Comparison of ENCODE assay signal across 1 cellular context in the genomic region with DNA sequence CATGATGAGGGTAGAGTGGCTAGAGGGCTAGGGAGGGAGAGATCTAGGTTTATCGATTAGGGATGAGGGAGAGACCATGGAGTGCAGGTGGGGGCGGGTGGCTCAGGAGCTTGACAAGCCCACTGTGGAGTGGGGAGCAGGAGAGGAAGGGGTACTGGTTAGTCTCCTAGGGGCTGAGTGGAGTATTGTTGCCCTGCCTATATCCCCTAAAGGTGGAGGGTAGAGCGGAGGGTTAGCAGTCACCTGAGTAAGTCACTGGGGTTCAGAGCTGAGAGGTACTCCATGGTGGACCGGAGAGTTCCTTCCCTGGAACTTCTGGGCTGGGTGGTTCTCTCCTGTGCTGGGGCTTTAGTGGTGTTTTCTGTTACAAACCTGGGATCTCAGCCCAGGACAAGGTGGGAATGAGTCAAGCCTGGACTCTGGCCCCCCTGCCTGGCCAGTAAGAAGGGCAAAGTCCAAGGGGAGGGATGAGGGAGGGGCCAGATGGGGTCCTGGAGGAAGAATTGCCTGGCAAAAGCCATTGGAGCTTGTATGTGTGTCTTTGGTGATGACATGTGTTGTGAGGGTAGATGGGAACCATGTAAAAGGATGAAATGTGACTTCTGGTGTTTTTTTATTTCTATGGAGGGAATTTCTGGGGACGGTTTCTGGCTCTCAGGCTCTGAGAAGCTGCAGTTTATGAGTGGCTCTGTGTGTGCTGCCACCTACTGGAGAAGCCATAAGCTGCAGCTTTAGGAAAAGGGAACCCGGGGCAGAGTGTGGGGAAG.
TF ChIP-seq lines count a peak whose summit lies in the region.

Gene CIDEB (minus strand): TSS at position 403 of the 767 bp plus-strand sequence. CDS start 119 bp downstream, at position 284.

TF ChIP-seq in HepG2, 621 proteins besides CTCF, POLR2A, EP300 and RAD21 (continued from another document and continues in another):
- TF ChIP-seq SIX1 (CRISPR knock-in tag; IDR thresholded peaks at IDR 0.05; ENCODE audit: borderline replicate concordance) (0 out of 2 replicates have a peak, but pooled peaks have one; percentile 50), SRSF9 (IDR thresholded peaks at IDR 0.05; ENCODE audit: borderline replicate concordance, insufficient read depth, low read depth, low read length, poor library complexity, severe bottlenecking) (no peak), ZNF124 (CRISPR knock-in tag; IDR thresholded peaks at IDR 0.05) (peak; percentile 97), KDM5A (IDR thresholded peaks at IDR 0.05; ENCODE audit: borderline replicate concordance, low read length) (peak; percentile 90; the same call in 1 of the 2 replicates), SP5 (CRISPR knock-in tag; IDR thresholded peaks at IDR 0.05; ENCODE audit: borderline replicate concordance, low read depth) (peak; percentile 93), REPIN1 (CRISPR knock-in tag; IDR thresholded peaks at IDR 0.05; ENCODE audit: borderline replicate concordance, low read depth) (peak; percentile 93), ZNF235 (CRISPR knock-in tag; IDR thresholded peaks at IDR 0.05; ENCODE audit: borderline replicate concordance) (peak; percentile 92; the same call in 1 of the 2 replicates), MAF1 (CRISPR knock-in tag; IDR thresholded peaks at IDR 0.05; ENCODE audit: borderline replicate concordance) (0 out of 2 replicates have a peak, but pooled peaks have one; percentile 57), ZNF772 (CRISPR knock-in tag; IDR thresholded peaks at IDR 0.05) (peak; percentile 94), PAWR (CRISPR knock-in tag; IDR thresholded peaks at IDR 0.05; ENCODE audit: borderline replicate concordance) (no peak; the same call in 1 of the 2 replicates), FOXJ3 (CRISPR knock-in tag; IDR thresholded peaks at IDR 0.05; ENCODE audit: borderline replicate concordance) (no peak), ZNF484 (CRISPR knock-in tag; IDR thresholded peaks at IDR 0.05; ENCODE audit: borderline replicate concordance, low read depth) (no peak; the same call in 1 of the 2 replicates), PHF5A (CRISPR knock-in tag; IDR thresholded peaks at IDR 0.05; ENCODE audit: low read depth, unreplicated experiment) (peak; percentile 100), MYC (CRISPR knock-in tag; IDR thresholded peaks at IDR 0.05; ENCODE audit: borderline replicate concordance) (peak; percentile 77; the same call in 1 of the 2 replicates), ZNF713 (CRISPR knock-in tag; IDR thresholded peaks at IDR 0.05) (no peak; the same call in 1 of the 2 replicates), U2AF1 (optimal IDR thresholded peaks at IDR 0.05; ENCODE audit: low read depth, low read length) (no peak), ZNF343 (CRISPR knock-in tag; IDR thresholded peaks at IDR 0.05) (peak; percentile 97), CHCHD3 (CRISPR knock-in tag; IDR thresholded peaks at IDR 0.05) (0 out of 2 replicates have a peak, but pooled peaks have one; percentile 60), ZNF143 (CRISPR knock-in tag; IDR thresholded peaks at IDR 0.05) (no peak; the same call in 1 of the 2 replicates), CENPT (CRISPR knock-in tag; IDR thresholded peaks at IDR 0.05; ENCODE audit: low read depth) (no peak), ZNF274 (CRISPR knock-in tag; IDR thresholded peaks at IDR 0.05) (peak; percentile 88), MTA1 (CRISPR knock-in tag; IDR thresholded peaks at IDR 0.05; ENCODE audit: borderline replicate concordance) (peak; percentile 97), ZSCAN31 (CRISPR knock-in tag; IDR thresholded peaks at IDR 0.05; ENCODE audit: low read depth) (peak; percentile 69), ZFP41 (CRISPR knock-in tag; IDR thresholded peaks at IDR 0.05; ENCODE audit: borderline replicate concordance) (peak; percentile 89; the same call in 1 of the 2 replicates), ZNF207 (IDR thresholded peaks at IDR 0.05; ENCODE audit: borderline replicate concordance) (no peak), ZNF326 (CRISPR knock-in tag; IDR thresholded peaks at IDR 0.05; ENCODE audit: borderline replicate concordance) (peak; percentile 49; the same call in 1 of the 2 replicates), PBX2 (CRISPR knock-in tag; IDR thresholded peaks at IDR 0.05) (no peak), ETV6 (CRISPR knock-in tag; conservative IDR thresholded peaks at IDR 0.05) (no peak; the same call in none of the 2 replicates), ZNF761 (CRISPR knock-in tag; conservative IDR thresholded peaks at IDR 0.05) (peak; percentile 96), KAT2B (IDR thresholded peaks at IDR 0.05; ENCODE audit: borderline replicate concordance, low read depth, low read length) (no peak), HBP1 (CRISPR knock-in tag; IDR thresholded peaks at IDR 0.05; ENCODE audit: low read depth) (peak; percentile 95), ZNF253 (CRISPR knock-in tag; IDR thresholded peaks at IDR 0.05; ENCODE audit: borderline replicate concordance) (no peak), ZNF33A (CRISPR knock-in tag; IDR thresholded peaks at IDR 0.05; ENCODE audit: borderline replicate concordance) (no peak), NCOA2 (CRISPR knock-in tag; IDR thresholded peaks at IDR 0.05) (peak; percentile 86), JDP2 (CRISPR knock-in tag; IDR thresholded peaks at IDR 0.05; ENCODE audit: borderline replicate concordance) (no peak), ZNF292 (CRISPR knock-in tag; IDR thresholded peaks at IDR 0.05; ENCODE audit: borderline replicate concordance, low read depth) (peak; percentile 87; the same call in 1 of the 2 replicates), ZEB1 (IDR thresholded peaks at IDR 0.05; ENCODE audit: insufficient replicate concordance, low read depth) (no peak), ZKSCAN8 (CRISPR knock-in tag; IDR thresholded peaks at IDR 0.05; ENCODE audit: borderline replicate concordance) (peak; percentile 97; the same call in 1 of the 2 replicates), KMT2A (CRISPR knock-in tag; IDR thresholded peaks at IDR 0.05) (peak; percentile 87), HOXA5 (CRISPR knock-in tag; IDR thresholded peaks at IDR 0.05) (peak; percentile 91), ZNF562 (CRISPR knock-in tag; IDR thresholded peaks at IDR 0.05; ENCODE audit: borderline replicate concordance) (no peak)
- TF ChIP-seq, protein P1, sequence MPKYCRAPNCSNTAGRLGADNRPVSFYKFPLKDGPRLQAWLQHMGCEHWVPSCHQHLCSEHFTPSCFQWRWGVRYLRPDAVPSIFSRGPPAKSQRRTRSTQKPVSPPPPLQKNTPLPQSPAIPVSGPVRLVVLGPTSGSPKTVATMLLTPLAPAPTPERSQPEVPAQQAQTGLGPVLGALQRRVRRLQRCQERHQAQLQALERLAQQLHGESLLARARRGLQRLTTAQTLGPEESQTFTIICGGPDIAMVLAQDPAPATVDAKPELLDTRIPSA (CRISPR knock-in tag; IDR thresholded peaks at IDR 0.05; ENCODE audit: borderline replicate concordance): no peak
- TF ChIP-seq, protein P2, sequence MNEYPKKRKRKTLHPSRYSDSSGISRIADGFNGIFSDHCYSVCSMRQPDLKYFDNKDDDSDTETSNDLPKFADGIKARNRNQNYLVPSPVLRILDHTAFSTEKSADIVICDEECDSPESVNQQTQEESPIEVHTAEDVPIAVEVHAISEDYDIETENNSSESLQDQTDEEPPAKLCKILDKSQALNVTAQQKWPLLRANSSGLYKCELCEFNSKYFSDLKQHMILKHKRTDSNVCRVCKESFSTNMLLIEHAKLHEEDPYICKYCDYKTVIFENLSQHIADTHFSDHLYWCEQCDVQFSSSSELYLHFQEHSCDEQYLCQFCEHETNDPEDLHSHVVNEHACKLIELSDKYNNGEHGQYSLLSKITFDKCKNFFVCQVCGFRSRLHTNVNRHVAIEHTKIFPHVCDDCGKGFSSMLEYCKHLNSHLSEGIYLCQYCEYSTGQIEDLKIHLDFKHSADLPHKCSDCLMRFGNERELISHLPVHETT (CRISPR knock-in tag; conservative IDR thresholded peaks at IDR 0.05): peak; percentile 90; the same call in 1 of the 2 replicates
- TF ChIP-seq, protein P3, sequence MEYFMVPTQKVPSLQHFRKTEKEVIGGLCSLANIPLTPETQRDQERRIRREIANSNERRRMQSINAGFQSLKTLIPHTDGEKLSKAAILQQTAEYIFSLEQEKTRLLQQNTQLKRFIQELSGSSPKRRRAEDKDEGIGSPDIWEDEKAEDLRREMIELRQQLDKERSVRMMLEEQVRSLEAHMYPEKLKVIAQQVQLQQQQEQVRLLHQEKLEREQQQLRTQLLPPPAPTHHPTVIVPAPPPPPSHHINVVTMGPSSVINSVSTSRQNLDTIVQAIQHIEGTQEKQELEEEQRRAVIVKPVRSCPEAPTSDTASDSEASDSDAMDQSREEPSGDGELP (IDR thresholded peaks at IDR 0.05; ENCODE audit: borderline replicate concordance, low read depth): peak; percentile 86; the same call in 1 of the 2 replicates
- TF ChIP-seq, protein P4, sequence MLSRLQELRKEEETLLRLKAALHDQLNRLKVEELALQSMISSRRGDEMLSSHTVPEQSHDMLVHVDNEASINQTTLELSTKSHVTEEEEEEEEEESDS (CRISPR knock-in tag; IDR thresholded peaks at IDR 0.05; ENCODE audit: borderline replicate concordance): 0 out of 2 replicates have a peak, but pooled peaks have one; percentile 57
- TF ChIP-seq, protein P5, sequence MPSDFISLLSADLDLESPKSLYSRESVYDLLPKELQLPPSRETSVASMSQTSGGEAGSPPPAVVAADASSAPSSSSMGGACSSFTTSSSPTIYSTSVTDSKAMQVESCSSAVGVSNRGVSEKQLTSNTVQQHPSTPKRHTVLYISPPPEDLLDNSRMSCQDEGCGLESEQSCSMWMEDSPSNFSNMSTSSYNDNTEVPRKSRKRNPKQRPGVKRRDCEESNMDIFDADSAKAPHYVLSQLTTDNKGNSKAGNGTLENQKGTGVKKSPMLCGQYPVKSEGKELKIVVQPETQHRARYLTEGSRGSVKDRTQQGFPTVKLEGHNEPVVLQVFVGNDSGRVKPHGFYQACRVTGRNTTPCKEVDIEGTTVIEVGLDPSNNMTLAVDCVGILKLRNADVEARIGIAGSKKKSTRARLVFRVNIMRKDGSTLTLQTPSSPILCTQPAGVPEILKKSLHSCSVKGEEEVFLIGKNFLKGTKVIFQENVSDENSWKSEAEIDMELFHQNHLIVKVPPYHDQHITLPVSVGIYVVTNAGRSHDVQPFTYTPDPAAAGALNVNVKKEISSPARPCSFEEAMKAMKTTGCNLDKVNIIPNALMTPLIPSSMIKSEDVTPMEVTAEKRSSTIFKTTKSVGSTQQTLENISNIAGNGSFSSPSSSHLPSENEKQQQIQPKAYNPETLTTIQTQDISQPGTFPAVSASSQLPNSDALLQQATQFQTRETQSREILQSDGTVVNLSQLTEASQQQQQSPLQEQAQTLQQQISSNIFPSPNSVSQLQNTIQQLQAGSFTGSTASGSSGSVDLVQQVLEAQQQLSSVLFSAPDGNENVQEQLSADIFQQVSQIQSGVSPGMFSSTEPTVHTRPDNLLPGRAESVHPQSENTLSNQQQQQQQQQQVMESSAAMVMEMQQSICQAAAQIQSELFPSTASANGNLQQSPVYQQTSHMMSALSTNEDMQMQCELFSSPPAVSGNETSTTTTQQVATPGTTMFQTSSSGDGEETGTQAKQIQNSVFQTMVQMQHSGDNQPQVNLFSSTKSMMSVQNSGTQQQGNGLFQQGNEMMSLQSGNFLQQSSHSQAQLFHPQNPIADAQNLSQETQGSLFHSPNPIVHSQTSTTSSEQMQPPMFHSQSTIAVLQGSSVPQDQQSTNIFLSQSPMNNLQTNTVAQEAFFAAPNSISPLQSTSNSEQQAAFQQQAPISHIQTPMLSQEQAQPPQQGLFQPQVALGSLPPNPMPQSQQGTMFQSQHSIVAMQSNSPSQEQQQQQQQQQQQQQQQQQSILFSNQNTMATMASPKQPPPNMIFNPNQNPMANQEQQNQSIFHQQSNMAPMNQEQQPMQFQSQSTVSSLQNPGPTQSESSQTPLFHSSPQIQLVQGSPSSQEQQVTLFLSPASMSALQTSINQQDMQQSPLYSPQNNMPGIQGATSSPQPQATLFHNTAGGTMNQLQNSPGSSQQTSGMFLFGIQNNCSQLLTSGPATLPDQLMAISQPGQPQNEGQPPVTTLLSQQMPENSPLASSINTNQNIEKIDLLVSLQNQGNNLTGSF (CRISPR knock-in tag; IDR thresholded peaks at IDR 0.05): peak; percentile 78; the same call in 1 of the 2 replicates
- TF ChIP-seq, protein P6, sequence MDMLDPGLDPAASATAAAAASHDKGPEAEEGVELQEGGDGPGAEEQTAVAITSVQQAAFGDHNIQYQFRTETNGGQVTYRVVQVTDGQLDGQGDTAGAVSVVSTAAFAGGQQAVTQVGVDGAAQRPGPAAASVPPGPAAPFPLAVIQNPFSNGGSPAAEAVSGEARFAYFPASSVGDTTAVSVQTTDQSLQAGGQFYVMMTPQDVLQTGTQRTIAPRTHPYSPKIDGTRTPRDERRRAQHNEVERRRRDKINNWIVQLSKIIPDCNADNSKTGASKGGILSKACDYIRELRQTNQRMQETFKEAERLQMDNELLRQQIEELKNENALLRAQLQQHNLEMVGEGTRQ (IDR thresholded peaks at IDR 0.05; ENCODE audit: low read depth, low read length): peak; percentile 25; the same call in 1 of the 2 replicates
- TF ChIP-seq, protein P6 (CRISPR knock-in tag; IDR thresholded peaks at IDR 0.05; ENCODE audit: borderline replicate concordance): peak; percentile 15; the same call in 1 of the 2 replicates
